8 cellular contexts compared by ENCODE assay signal in the genomic region with DNA sequence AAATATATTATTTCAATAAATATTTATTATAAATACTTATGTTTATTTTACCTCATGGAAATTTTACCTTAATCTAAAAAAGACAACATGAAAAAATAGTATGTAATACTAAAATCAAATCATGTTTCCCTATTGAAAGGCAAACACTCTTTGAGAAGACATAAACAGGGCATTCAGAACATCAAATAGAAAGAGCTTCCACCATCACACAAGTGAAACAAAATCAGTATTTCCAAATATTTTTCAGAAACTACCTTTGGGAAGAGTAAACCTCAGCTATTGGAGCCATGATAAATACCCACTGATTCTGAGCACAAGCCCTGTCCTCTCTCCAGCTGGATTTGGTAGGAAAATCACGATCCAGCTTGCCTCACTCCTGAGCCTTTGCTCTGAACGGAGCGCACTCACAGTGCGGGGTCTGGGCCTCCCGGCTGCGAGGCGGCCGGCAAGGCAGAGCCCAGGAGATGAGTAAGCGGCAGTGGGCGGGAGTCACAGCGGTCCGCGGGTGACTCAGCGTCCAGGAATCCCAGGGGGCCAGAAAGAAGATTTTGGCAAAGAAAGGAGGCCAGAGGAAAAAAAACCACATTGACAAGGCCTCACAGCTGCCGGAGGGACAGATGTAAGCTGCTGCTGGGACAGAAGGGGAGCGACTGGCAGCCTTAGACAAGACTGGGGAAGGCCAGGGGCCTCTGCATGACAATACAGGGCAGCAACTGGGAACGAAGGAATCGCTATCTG. TPM values are rescaled to one million over a fixed set of nuclear protein-coding genes. Genes with fewer than 3 reads are reported as not detected.
A peak's percentile ranks its signal among the peaks of the same experiment; 100 is the strongest.
DNase-seq lines count a peak whose midpoint lies in the region; ATAC-seq and TF ChIP-seq lines count a peak whose summit lies in the region.

No MANE protein-coding gene starts in this region.

- peaks cover 6 to 11% (median 7%) of the 10 kb centered on the region in 4 donors for H3K4me1 ChIP-seq in esophagus muscularis mucosa
- H3K4me1 ChIP-seq in stomach smooth muscle (ENCODE audit: control insufficient read depth, insufficient read depth, low read length) = no peaks in the 10 kb centered on the region

- no peaks in the 10 kb centered on the region for H3K27me3 ChIP-seq in esophagus muscularis mucosa
- no peaks in the 10 kb centered on the region for H3K27me3 ChIP-seq in stomach smooth muscle (ENCODE audit: control insufficient read depth in 1 of 2, insufficient read depth in 2 of 2, low read length in 2 of 2)

- DNase-seq in ELR (ENCODE audit: low read depth) (peak; percentile 97), HK-2 (ENCODE audit: unreplicated experiment) (peak; percentile 89), UCSD-AML1 (lab: John Stamatoyannopoulos, UW; ENCODE audit: unreplicated experiment) (peak; percentile 17), esophagus muscularis mucosa (ENCODE audit: extremely low spot score) (peak; percentile 94), mucosa of gallbladder (ENCODE audit: low spot score) (peak; percentile 77), T-helper 9 cell (no peak)

- 3% methylated on average over 17 of the region's 18 CpGs for WGBS in esophagus muscularis mucosa

- TF ChIP-seq EP300 in esophagus muscularis mucosa (IDR thresholded peaks at IDR 0.05) = no peak

- no peak for TF ChIP-seq CTCF in esophagus muscularis mucosa (IDR thresholded peaks at IDR 0.05)

- H3K36me3 ChIP-seq in esophagus muscularis mucosa (no peaks in the 10 kb centered on the region), stomach smooth muscle (ENCODE audit: control insufficient read depth in 2 of 2, insufficient read depth in 2 of 2, low read length in 2 of 2) (no peaks in the 10 kb centered on the region)

- peak overlapping the region; percentile 78 to 84 for H3K9ac ChIP-seq in stomach smooth muscle (ENCODE audit: low read length in 2 of 2)

- no peaks in the 10 kb centered on the region for H3K9me3 ChIP-seq in esophagus muscularis mucosa
- no peaks in the 10 kb centered on the region for H3K9me3 ChIP-seq in stomach smooth muscle (ENCODE audit: control insufficient read depth in 2 of 2, low read length in 2 of 2)

- ATAC-seq in GM21526 (IDR thresholded peaks at IDR 0.05; ENCODE audit: low FRiP score, unreplicated experiment) = peak; percentile 91

- H3K27ac ChIP-seq in esophagus muscularis mucosa (replicated peaks in 1 of 4) = peak overlapping the region; percentile 65 to 79 (median 69)
- peak overlapping the region; percentile 69 for H3K27ac ChIP-seq in stomach smooth muscle (ENCODE audit: low read length)

- intact Hi-C loops in esophagus muscularis mucosa (cut with DNase I) = no loop called here

- H3K4me3 ChIP-seq in esophagus muscularis mucosa (peak overlapping the region; percentile 16 to 42 (median 37)), stomach smooth muscle (ENCODE audit: low read length in 2 of 2) (peak overlapping the region; percentile 66 to 71)

- TF ChIP-seq POLR2A in esophagus muscularis mucosa (IDR thresholded peaks at IDR 0.05; ENCODE audit: low read depth) = no peak

RNA-seq across cellular contexts. Expression of a gene that starts 14.7 kb away (rescaled TPM):
- total RNA-seq in esophagus muscularis mucosa = 100 to 1,000 TPM; 242 to 338 (median 270) TPM
- 327 TPM for total RNA-seq in mucosa of gallbladder

RNA-seq across cellular contexts. Expression of a gene that starts 53.5 kb away (rescaled TPM):
- 1 to 10 TPM in 1 of 4 donors, under 1 TPM in 3; 0.46 to 1.2 (median 0.66) TPM for total RNA-seq in esophagus muscularis mucosa
- not detected for total RNA-seq in mucosa of gallbladder
